ENCODE assay signal across 23 cellular contexts in the genomic region with DNA sequence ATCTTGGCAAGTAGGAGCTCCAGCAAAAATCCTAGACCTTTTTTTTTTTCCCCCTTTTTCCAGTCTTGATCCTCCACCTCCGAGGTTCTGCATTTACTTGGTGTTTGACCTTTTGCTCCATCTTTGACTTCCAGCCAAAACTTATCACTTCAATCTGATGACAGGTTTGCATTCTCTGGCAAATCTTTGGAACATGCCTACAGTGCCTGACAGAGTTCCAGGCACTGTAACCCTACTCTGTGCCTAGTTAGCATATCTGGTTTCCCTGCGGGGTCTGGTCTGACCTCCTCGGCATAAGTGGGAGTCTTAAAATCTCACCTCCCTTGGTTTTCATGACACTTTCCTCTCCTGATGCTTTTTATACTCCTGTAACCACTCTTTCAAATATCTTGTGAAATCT.
"Had no signal": no experiment of that assay in that cellular context is flagged by ENCODE, and none has a peak within 500 bp of the region (broad histone marks: within the 10 kb centered on the region; RNA-seq: fewer than 3 reads in every experiment).

No MANE protein-coding gene starts in this region.

- ATAC-seq: K562 had no signal

- H3K27ac Mint-ChIP-seq: IgD-negative memory B cell had no signal

- H3K4me1 ChIP-seq: SJSA1 had no signal

- H3K27me3 ChIP-seq: SJSA1 had no signal

- H3K4me3 Mint-ChIP-seq: IgD-negative memory B cell had no signal

- H3K36me3 ChIP-seq: SJSA1 had no signal

- H3K27ac ChIP-seq: HL-60, KMS-11, SJSA1, SK-N-MC had no signal

- H3K4me1 Mint-ChIP-seq: IgD-negative memory B cell had no signal

- H3K4me2 ChIP-seq: KMS-11 had no signal

- H3K9ac ChIP-seq: KMS-11 had no signal

- H3K27me3 Mint-ChIP-seq: IgD-negative memory B cell had no signal

- H3K4me3 ChIP-seq: K562, SJSA1, SK-N-MC had no signal

- DNase-seq: Kasumi-1, MM.1S, NCI-H1092 treated with DMSO at 0.1 percent for 48 hours, NCI-H1436, NCI-H187, NCI-H2029, NCI-H2081 treated with DMSO at 0.1 percent for 48 hours, NCI-H2171, NCI-H226, NCI-H446, NCI-H510A, NCI-H524 treated with DMSO at 0.1 percent for 48 hours, NCI-H69, NCI-H774, Right ventricle myocardium superior, RPMI8226, SIG-M5 had no signal
